Comparison of ENCODE assay signal across 35 cellular contexts in the genomic region with DNA sequence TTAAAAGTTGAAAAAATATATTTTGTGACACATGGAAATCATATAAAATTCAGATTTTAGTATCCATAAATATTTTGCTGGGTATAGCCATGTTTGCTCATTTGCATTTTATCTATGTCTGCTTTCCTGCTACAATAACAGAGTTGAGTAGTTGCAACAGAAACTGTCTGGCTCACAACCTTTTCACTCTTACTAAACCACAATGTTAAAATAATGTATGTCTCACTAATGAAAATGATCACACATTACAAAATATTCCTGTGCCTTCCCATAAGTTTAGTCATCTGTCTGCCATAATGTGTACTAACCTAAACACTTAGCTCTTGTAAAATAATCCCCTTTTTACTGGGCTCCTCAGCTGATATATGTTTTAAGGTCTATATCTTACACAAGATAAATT.
"Had no signal": no experiment of that assay in that cellular context is flagged by ENCODE, and none has a peak within 500 bp of the region (broad histone marks: within the 10 kb centered on the region; RNA-seq: fewer than 3 reads in every experiment).

No MANE protein-coding gene starts in this region.

- H3K27me3 ChIP-seq: MG63 had no signal

- H3K9me3 ChIP-seq: MG63 had no signal

- H3K36me3 ChIP-seq: MG63 had no signal

- H3K4me3 ChIP-seq: K562, MG63, PC-9 had no signal

- FAIRE-seq: K562, RCC 7860 had no signal

- DNase-seq: activated B cell treated with CpG ODN at 0.5 μM for 24 hours; activated CD4-positive, alpha-beta memory T cell treated with anti-CD3 and anti-CD28 coated beads for 36 hours; activated CD4-positive, alpha-beta T cell treated with anti-CD3 and anti-CD28 coated beads for 4 hours; activated CD4-positive, alpha-beta T cell treated with anti-CD3 and anti-CD28 coated beads, Interleukin-2, amount 50 U/mL, for 1 hour; activated CD4-positive, CD25-positive, alpha-beta regulatory T cell treated with anti-CD3 and anti-CD28 coated beads, Interleukin-2, amount 50 U/mL, for 72 hours; activated CD8-positive, alpha-beta memory T cell treated with anti-CD3 and anti-CD28 coated beads, Interleukin-2, amount 50 U/mL, for 4 hours; activated gamma-delta T cell treated with Interleukin-2 at 50 U/mL for 16 hours; activated naive CD4-positive, alpha-beta T cell treated with anti-CD3 and anti-CD28 coated beads for 36 hours; activated naive CD8-positive, alpha-beta T cell treated with anti-CD3 and anti-CD28 coated beads, Interleukin-2, amount 50 U/mL, for 24 hours; activated T-cell treated with anti-CD3 and anti-CD28 coated beads for 4 hours; activated T-cell treated with anti-CD3 and anti-CD28 coated beads, Interleukin-2, amount 50 U/mL, for 4 hours; amniotic stem cell; aorta; caudate nucleus; cerebellar nuclear complex; IMR-90; MG63; NCI-H1105; NCI-H1417 treated with DMSO at 0.1 percent for 48 hours; NCI-H187 treated with DMSO at 0.1 percent for 48 hours; NCI-H2081; NCI-H2171 treated with DMSO at 0.1 percent for 48 hours; NCI-H2227 treated with DMSO at 0.1 percent for 48 hours; NCI-H446; NCI-H510A treated with DMSO at 0.1 percent for 48 hours; NCI-H526 treated with DMSO at 0.1 percent for 48 hours; PC-9; SIG-M5; T-cell; T-helper 17 cell; T-helper 9 cell had no signal

- H3K27ac ChIP-seq: PC-9, RWPE1, VCaP had no signal
